Comparison of ENCODE assay signal across 11 cellular contexts in genomic region chr11:720017-720641, GRCh38. TPM values are rescaled to one million over a fixed set of nuclear protein-coding genes. Genes with fewer than 3 reads are reported as not detected.
A peak's percentile ranks its signal among the peaks of the same experiment; 100 is the strongest.
DNase-seq lines count a peak whose midpoint lies in the region; ATAC-seq and TF ChIP-seq lines count a peak whose summit lies in the region.
"Had no signal": no experiment of that assay in that cellular context is flagged by ENCODE, and none has a peak within 500 bp of the region (broad histone marks: within the 10 kb centered on the region; RNA-seq: fewer than 3 reads in every experiment).

No MANE protein-coding gene starts in this region.

- H3K4me3 ChIP-seq in Peyer's patch (peak overlapping the region in 3 of 4 donors; percentile 32 to 34 (median 33)), iPS-18a (ENCODE audit: low read length) (peak overlapping the region; percentile 2), spleen (peak overlapping the region in 6 of 8 donors; percentile 27 to 63 (median 32))
- H3K4me3 ChIP-seq: upper lobe of right lung had no signal

- intact Hi-C loops in spleen (cut with DNase I; ENCODE audit: low total_unique reads) = loop anchor here (5.0 to 10.0 kb wide), 2 partner anchors 58 to 165 kb away; no protein-coding TSS in a partner anchor

- H3K9me3 ChIP-seq in Peyer's patch (no peaks in the 10 kb centered on the region), iPS-18a (ENCODE audit: control insufficient read depth, low read depth, low read length) (no peaks in the 10 kb centered on the region), spleen (peaks cover 0 to 7% (median 1%) of the 10 kb centered on the region in 8 donors)
- H3K9me3 ChIP-seq: upper lobe of right lung had no signal

- H3K4me1 Mint-ChIP-seq in activated T-cell treated with anti-CD3 and anti-CD28 coated beads, Interleukin-2, amount 50 U/mL, for 24 hours (ENCODE audit: low read depth) = peaks cover 18% of the 10 kb centered on the region
- H3K4me1 Mint-ChIP-seq: neural crest cell had no signal

- peaks cover 0 to 5% of the 10 kb centered on the region in 2 donors for H3K27me3 ChIP-seq in Peyer's patch
- peaks cover 31% of the 10 kb centered on the region for H3K27me3 ChIP-seq in iPS-18a (ENCODE audit: control insufficient read depth, insufficient read depth, low read length)
- H3K27me3 ChIP-seq in spleen (replicated peaks in 1 of 7) = peaks cover 0 to 53% (median 33%) of the 10 kb centered on the region in 7 donors

- TF ChIP-seq CTCF in Peyer's patch (IDR thresholded peaks at IDR 0.05) = no peak
- TF ChIP-seq CTCF in spleen (IDR thresholded peaks at IDR 0.05 in 8 of 11, conservative IDR thresholded peaks at IDR 0.05 in 3 of 11) = no peak

- H3K27me3 Mint-ChIP-seq in activated T-cell treated with anti-CD3 and anti-CD28 coated beads, Interleukin-2, amount 50 U/mL, for 24 hours = peaks cover 29% of the 10 kb centered on the region

- WGBS in spleen, 5 donors = 58 to 76% (median 67%) methylated on average over 28 to 35 of the region's 35 CpGs

- DNase-seq in activated T-cell treated with anti-CD3 and anti-CD28 coated beads, Interleukin-2, amount 50 U/mL, for 24 hours = no peak
- DNase-seq in activated T-cell treated with anti-CD3 and anti-CD28 coated beads, Interleukin-2, amount 50 U/mL, for 48 hours = no peak
- DNase-seq in Peyer's patch (no peak), spleen (no peak), NOMO-1 (lab: John Stamatoyannopoulos, UW; ENCODE audit: unreplicated experiment in 2 of 2) (no peak)
- DNase-seq: ACHN, upper lobe of right lung had no signal

- H3K36me3 Mint-ChIP-seq in activated T-cell treated with anti-CD3 and anti-CD28 coated beads, Interleukin-2, amount 50 U/mL, for 24 hours (ENCODE audit: low read depth) = no peaks in the 10 kb centered on the region

- no peak for ATAC-seq in GM21526 (IDR thresholded peaks at IDR 0.05; ENCODE audit: low FRiP score, unreplicated experiment)
- no peak for ATAC-seq in HG02798 (IDR thresholded peaks at IDR 0.05; ENCODE audit: poor library complexity, unreplicated experiment)
- ATAC-seq: upper lobe of right lung had no signal

- H3K4me3 Mint-ChIP-seq in activated T-cell treated with anti-CD3 and anti-CD28 coated beads, Interleukin-2, amount 50 U/mL, for 24 hours = peak overlapping the region; percentile 10
- H3K4me3 Mint-ChIP-seq: neural crest cell had no signal

- TF ChIP-seq POLR2A in Peyer's patch (IDR thresholded peaks at IDR 0.05) (no peak), spleen (IDR thresholded peaks at IDR 0.05) (no peak)

- no peak overlapping the region for H3K27ac ChIP-seq in Peyer's patch
- H3K27ac ChIP-seq in iPS-18a (ENCODE audit: low read length) = no peak overlapping the region
- H3K27ac ChIP-seq in spleen = peak overlapping the region in 1 of 8 donors; percentile 66
- H3K27ac ChIP-seq: upper lobe of right lung had no signal

- H3K36me3 ChIP-seq in Peyer's patch (peaks cover 0 to 31% (median 0%) of the 10 kb centered on the region in 3 donors), iPS-18a (ENCODE audit: control insufficient read depth, low read depth, low read length) (no peaks in the 10 kb centered on the region), spleen (no peaks in the 10 kb centered on the region)
- H3K36me3 ChIP-seq: upper lobe of right lung had no signal

- H3K4me1 ChIP-seq in Peyer's patch (peaks cover 0 to 55% (median 20%) of the 10 kb centered on the region in 4 donors), iPS-18a (ENCODE audit: control insufficient read depth, low read depth, low read length) (no peaks in the 10 kb centered on the region), spleen (peaks cover 15 to 40% (median 30%) of the 10 kb centered on the region in 6 donors)

- no peak overlapping the region for H3K9ac ChIP-seq in iPS-18a (ENCODE audit: low read length)

- H3K9me3 Mint-ChIP-seq in activated T-cell treated with anti-CD3 and anti-CD28 coated beads, Interleukin-2, amount 50 U/mL, for 24 hours = no peaks in the 10 kb centered on the region

- H3K27ac Mint-ChIP-seq in activated T-cell treated with anti-CD3 and anti-CD28 coated beads, Interleukin-2, amount 50 U/mL, for 24 hours = no peak overlapping the region

RNA-seq across cellular contexts. Expression of gene EPS8L2, which starts 14.1 kb away (rescaled TPM):
- total RNA-seq in Peyer's patch (100 to 1,000 TPM; 258 to 710 (median 672) TPM), spleen (10 to 100 TPM in 1 of 7 donors, 1 to 10 TPM in 6; 4.2 to 14.7 (median 7.0) TPM)
- polyA plus RNA-seq in spleen = 10 to 100 TPM in 1 of 3 donors, 1 to 10 TPM in 2; 7.3 to 11.6 (median 8.5) TPM

RNA-seq across cellular contexts. Expression of gene TMEM80, which starts 24.5 kb away (rescaled TPM):
- total RNA-seq in Peyer's patch = 10 to 100 TPM; 10.7 to 58.9 (median 44.5) TPM
- 10 to 100 TPM; 20.1 to 37.6 (median 32.4) TPM for total RNA-seq in spleen
- polyA plus RNA-seq in spleen = 10 to 100 TPM; 18.7 to 30.8 (median 24.7) TPM

RNA-seq across cellular contexts. Expression of gene DEAF1, which starts 25.1 kb away (rescaled TPM):
- total RNA-seq in Peyer's patch (10 to 100 TPM; 14.9 to 56.2 (median 47.0) TPM), spleen (10 to 100 TPM; 28.3 to 44.9 (median 31.7) TPM)
- polyA plus RNA-seq in spleen = 10 to 100 TPM; 21.8 to 31.4 (median 25.1) TPM

RNA-seq across cellular contexts. Expression of gene TALDO1, which starts 27.1 kb away (rescaled TPM):
- total RNA-seq in Peyer's patch (100 to 1,000 TPM; 140 to 175 (median 149) TPM), spleen (100 to 1,000 TPM; 160 to 292 (median 229) TPM)
- 100 to 1,000 TPM; 108 to 177 (median 125) TPM for polyA plus RNA-seq in spleen

RNA-seq across cellular contexts. Expression of gene GATD1, which starts 57.2 kb away (rescaled TPM):
- total RNA-seq in Peyer's patch (10 to 100 TPM; 47.6 to 81.7 (median 52.9) TPM), spleen (10 to 100 TPM; 26.0 to 56.4 (median 50.9) TPM)
- 10 to 100 TPM; 13.9 to 44.5 (median 17.4) TPM for polyA plus RNA-seq in spleen

Comparison
In these comparisons a context has a peak if more than half of its experiments do, and no peak if none do; other contexts are left out.
1. RNA of gene EPS8L2, which starts 14.1 kb away (total RNA-seq): 258 to 710 TPM in Peyer's patch; 4.2 to 14.7 TPM in spleen; every median in the first group is over 10 times any median in the second.
2. Peak in every context shown above with its lines, with median percentiles within 50 percentile points of each other: H3K4me3 ChIP-seq.